In the genomic region with DNA sequence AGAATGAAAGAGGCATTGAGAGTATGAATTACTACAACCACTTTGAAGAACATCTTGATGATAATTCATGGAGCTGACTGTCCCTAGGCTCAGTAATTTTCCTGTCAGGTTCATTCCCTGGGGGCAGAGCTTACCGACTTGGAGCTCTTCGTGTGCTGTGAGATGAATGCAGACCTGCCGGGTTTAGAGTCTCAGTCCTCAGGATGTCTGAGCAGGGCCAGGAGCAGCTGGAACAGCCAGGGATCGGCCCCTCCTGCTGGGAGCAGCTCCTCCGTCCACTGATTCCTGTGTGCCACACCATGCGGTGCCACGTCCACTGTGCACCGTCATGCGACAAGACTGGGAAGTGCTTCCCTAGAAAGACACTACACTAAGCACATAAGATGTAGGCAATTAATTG, we compare ENCODE assay signal across 1 cellular context.
TF ChIP-seq lines count a peak whose summit lies in the region.

No MANE protein-coding gene starts in this region.

TF ChIP-seq in GM23338, 12 proteins besides CTCF, POLR2A, EP300 and RAD21:
- TF ChIP-seq, protein P1, sequence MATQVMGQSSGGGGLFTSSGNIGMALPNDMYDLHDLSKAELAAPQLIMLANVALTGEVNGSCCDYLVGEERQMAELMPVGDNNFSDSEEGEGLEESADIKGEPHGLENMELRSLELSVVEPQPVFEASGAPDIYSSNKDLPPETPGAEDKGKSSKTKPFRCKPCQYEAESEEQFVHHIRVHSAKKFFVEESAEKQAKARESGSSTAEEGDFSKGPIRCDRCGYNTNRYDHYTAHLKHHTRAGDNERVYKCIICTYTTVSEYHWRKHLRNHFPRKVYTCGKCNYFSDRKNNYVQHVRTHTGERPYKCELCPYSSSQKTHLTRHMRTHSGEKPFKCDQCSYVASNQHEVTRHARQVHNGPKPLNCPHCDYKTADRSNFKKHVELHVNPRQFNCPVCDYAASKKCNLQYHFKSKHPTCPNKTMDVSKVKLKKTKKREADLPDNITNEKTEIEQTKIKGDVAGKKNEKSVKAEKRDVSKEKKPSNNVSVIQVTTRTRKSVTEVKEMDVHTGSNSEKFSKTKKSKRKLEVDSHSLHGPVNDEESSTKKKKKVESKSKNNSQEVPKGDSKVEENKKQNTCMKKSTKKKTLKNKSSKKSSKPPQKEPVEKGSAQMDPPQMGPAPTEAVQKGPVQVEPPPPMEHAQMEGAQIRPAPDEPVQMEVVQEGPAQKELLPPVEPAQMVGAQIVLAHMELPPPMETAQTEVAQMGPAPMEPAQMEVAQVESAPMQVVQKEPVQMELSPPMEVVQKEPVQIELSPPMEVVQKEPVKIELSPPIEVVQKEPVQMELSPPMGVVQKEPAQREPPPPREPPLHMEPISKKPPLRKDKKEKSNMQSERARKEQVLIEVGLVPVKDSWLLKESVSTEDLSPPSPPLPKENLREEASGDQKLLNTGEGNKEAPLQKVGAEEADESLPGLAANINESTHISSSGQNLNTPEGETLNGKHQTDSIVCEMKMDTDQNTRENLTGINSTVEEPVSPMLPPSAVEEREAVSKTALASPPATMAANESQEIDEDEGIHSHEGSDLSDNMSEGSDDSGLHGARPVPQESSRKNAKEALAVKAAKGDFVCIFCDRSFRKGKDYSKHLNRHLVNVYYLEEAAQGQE (IDR thresholded peaks at IDR 0.05; ENCODE audit: unreplicated experiment): no peak
- TF ChIP-seq CREB1 (CRISPR knock-in tag; IDR thresholded peaks at IDR 0.05; ENCODE audit: low read depth) (no peak), ZNF331 (CRISPR knock-in tag; IDR thresholded peaks at IDR 0.05; ENCODE audit: low read depth) (no peak), EZH2phosphoT487 (IDR thresholded peaks at IDR 0.05; ENCODE audit: unreplicated experiment) (no peak), NANOG (IDR thresholded peaks at IDR 0.05; ENCODE audit: borderline replicate concordance) (no peak), ZNF114 (CRISPR knock-in tag; IDR thresholded peaks at IDR 0.05) (no peak), JUNB (IDR thresholded peaks at IDR 0.05; ENCODE audit: unreplicated experiment) (no peak), EZH2 (IDR thresholded peaks at IDR 0.05; ENCODE audit: low read depth, unreplicated experiment) (no peak), POLR2AphosphoS5 (IDR thresholded peaks at IDR 0.05; ENCODE audit: low read depth) (no peak), STAT1 (IDR thresholded peaks at IDR 0.05; ENCODE audit: unreplicated experiment) (no peak)
- TF ChIP-seq, protein P2, sequence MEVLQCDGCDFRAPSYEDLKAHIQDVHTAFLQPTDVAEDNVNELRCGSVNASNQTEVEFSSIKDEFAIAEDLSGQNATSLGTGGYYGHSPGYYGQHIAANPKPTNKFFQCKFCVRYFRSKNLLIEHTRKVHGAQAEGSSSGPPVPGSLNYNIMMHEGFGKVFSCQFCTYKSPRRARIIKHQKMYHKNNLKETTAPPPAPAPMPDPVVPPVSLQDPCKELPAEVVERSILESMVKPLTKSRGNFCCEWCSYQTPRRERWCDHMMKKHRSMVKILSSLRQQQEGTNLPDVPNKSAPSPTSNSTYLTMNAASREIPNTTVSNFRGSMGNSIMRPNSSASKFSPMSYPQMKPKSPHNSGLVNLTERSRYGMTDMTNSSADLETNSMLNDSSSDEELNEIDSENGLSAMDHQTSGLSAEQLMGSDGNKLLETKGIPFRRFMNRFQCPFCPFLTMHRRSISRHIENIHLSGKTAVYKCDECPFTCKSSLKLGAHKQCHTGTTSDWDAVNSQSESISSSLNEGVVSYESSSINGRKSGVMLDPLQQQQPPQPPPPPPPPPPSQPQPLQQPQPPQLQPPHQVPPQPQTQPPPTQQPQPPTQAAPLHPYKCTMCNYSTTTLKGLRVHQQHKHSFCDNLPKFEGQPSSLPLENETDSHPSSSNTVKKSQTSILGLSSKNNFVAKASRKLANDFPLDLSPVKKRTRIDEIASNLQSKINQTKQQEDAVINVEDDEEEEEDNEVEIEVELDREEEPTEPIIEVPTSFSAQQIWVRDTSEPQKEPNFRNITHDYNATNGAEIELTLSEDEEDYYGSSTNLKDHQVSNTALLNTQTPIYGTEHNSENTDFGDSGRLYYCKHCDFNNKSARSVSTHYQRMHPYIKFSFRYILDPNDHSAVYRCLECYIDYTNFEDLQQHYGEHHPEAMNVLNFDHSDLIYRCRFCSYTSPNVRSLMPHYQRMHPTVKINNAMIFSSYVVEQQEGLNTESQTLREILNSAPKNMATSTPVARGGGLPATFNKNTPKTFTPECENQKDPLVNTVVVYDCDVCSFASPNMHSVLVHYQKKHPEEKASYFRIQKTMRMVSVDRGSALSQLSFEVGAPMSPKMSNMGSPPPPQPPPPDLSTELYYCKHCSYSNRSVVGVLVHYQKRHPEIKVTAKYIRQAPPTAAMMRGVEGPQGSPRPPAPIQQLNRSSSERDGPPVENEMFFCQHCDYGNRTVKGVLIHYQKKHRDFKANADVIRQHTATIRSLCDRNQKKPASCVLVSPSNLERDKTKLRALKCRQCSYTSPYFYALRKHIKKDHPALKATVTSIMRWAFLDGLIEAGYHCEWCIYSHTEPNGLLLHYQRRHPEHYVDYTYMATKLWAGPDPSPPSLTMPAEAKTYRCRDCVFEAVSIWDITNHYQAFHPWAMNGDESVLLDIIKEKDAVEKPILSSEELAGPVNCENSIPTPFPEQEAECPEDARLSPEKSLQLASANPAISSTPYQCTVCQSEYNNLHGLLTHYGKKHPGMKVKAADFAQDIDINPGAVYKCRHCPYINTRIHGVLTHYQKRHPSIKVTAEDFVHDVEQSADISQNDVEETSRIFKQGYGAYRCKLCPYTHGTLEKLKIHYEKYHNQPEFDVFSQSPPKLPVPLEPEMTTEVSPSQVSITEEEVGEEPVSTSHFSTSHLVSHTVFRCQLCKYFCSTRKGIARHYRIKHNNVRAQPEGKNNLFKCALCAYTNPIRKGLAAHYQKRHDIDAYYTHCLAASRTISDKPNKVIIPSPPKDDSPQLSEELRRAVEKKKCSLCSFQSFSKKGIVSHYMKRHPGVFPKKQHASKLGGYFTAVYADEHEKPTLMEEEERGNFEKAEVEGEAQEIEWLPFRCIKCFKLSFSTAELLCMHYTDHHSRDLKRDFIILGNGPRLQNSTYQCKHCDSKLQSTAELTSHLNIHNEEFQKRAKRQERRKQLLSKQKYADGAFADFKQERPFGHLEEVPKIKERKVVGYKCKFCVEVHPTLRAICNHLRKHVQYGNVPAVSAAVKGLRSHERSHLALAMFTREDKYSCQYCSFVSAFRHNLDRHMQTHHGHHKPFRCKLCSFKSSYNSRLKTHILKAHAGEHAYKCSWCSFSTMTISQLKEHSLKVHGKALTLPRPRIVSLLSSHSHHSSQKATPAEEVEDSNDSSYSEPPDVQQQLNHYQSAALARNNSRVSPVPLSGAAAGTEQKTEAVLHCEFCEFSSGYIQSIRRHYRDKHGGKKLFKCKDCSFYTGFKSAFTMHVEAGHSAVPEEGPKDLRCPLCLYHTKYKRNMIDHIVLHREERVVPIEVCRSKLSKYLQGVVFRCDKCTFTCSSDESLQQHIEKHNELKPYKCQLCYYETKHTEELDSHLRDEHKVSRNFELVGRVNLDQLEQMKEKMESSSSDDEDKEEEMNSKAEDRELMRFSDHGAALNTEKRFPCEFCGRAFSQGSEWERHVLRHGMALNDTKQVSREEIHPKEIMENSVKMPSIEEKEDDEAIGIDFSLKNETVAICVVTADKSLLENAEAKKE (CRISPR knock-in tag; IDR thresholded peaks at IDR 0.05): no peak
- TF ChIP-seq, protein P3, sequence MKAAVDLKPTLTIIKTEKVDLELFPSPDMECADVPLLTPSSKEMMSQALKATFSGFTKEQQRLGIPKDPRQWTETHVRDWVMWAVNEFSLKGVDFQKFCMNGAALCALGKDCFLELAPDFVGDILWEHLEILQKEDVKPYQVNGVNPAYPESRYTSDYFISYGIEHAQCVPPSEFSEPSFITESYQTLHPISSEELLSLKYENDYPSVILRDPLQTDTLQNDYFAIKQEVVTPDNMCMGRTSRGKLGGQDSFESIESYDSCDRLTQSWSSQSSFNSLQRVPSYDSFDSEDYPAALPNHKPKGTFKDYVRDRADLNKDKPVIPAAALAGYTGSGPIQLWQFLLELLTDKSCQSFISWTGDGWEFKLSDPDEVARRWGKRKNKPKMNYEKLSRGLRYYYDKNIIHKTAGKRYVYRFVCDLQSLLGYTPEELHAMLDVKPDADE (IDR thresholded peaks at IDR 0.05): no peak
